20 cellular contexts compared by ENCODE assay signal in the genomic region with DNA sequence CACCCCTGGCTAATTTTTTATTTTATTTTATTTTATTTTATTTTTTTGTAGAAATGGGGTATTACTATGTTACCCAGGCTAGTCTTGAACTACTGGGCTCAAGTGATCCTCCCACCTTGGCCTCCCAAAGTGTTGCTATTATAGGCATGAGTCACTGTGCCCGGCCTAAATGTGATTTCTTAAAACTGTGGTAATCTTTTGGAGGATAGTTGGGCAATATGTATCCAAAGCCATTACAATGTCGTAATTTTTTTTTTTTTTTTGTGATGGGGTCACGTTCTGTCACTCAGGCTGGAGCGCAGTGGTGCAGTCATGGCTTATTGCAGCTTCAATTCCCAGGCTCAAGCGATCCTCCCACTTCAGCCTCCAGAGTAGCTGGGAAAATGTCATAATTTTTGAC. TPM values are rescaled to one million over a fixed set of nuclear protein-coding genes. Genes with fewer than 3 reads are reported as not detected.
DNase-seq lines count a peak whose midpoint lies in the region; TF ChIP-seq lines count a peak whose summit lies in the region.
"Had no signal": no experiment of that assay in that cellular context is flagged by ENCODE, and none has a peak within 500 bp of the region (broad histone marks: within the 10 kb centered on the region; RNA-seq: fewer than 3 reads in every experiment).

No MANE protein-coding gene starts in this region.

- H3K9ac ChIP-seq in mesenchymal stem cell (ENCODE audit: low read length) (no peak overlapping the region), SK-N-SH (no peak overlapping the region)

- no peak overlapping the region for H3K14ac ChIP-seq in mesenchymal stem cell (ENCODE audit: low read length in 2 of 2)

- no peaks in the 10 kb centered on the region for H4K20me1 ChIP-seq in SK-N-SH (ENCODE audit: insufficient read depth)

- H3K4me2 ChIP-seq in mesenchymal stem cell (ENCODE audit: low read length, poor library complexity, severe bottlenecking): no peak overlapping the region
- H3K4me2 ChIP-seq in SK-N-SH: no peak overlapping the region
- H3K4me2 ChIP-seq: GM23338 had no signal

- no peak overlapping the region for H2BK12ac ChIP-seq in mesenchymal stem cell (ENCODE audit: low read length in 2 of 2)

- H3K36me3 ChIP-seq in mesenchymal stem cell (ENCODE audit: control insufficient read depth in 1 of 2, insufficient read depth in 2 of 2, low read depth in 1 of 2, low read length in 2 of 2) (no peaks in the 10 kb centered on the region), SK-N-SH (replicated peaks in 1 of 2; ENCODE audit: control insufficient read depth in 1 of 2, insufficient read depth in 2 of 2, low read length in 1 of 2) (no peaks in the 10 kb centered on the region)
- H3K36me3 ChIP-seq: ascending aorta, suprapubic skin had no signal

- H3K4me3 ChIP-seq in mesenchymal stem cell (ENCODE audit: insufficient read depth in 1 of 2, low read depth in 1 of 2, low read length in 2 of 2) (no peak overlapping the region), SK-N-SH (ENCODE audit: low read depth in 2 of 2, low read length in 1 of 2) (no peak overlapping the region)
- H3K4me3 ChIP-seq: ascending aorta, GM23338, suprapubic skin had no signal

- no peak for TF ChIP-seq EP300 in SK-N-SH (IDR thresholded peaks at IDR 0.05; ENCODE audit: borderline replicate concordance in 1 of 2, low read depth in 1 of 2, low read length in 1 of 2)

- DNase-seq in GF-D8 (lab: John Stamatoyannopoulos, UW) (peak; percentile 49), MV-4-11 (lab: John Stamatoyannopoulos, UW) (peak; percentile 92), amniotic epithelial cell (ENCODE audit: low read depth) (peak; percentile 47), mesenchymal stem cell (peak; percentile 25), SK-N-SH (no peak), KG1 (lab: John Stamatoyannopoulos, UW) (no peak), NCI-H1694 treated with DMSO at 0.1 percent for 48 hours (lab: John Stamatoyannopoulos, UW) (no peak)
- no peak for DNase-seq in stimulated activated CD8-positive, alpha-beta memory T cell treated with anti-CD3 and anti-CD28 coated beads, Interleukin-4, amount 100 ng/mL, for 48 hours
- DNase-seq: activated naive CD4-positive, alpha-beta T cell treated with anti-CD3 and anti-CD28 coated beads for 36 hours; activated T-cell treated with anti-CD3 and anti-CD28 coated beads for 4 hours; CD8-positive, alpha-beta memory T cell; effector memory CD8-positive, alpha-beta T cell; NCI-H1930; NCI-H446; NK-92 treated with Interleukin-12 subunit alpha and Interleukin-12 subunit beta, amount 100 ng/mL, for 24 hours; T-cell had no signal

- no peak overlapping the region for H2BK15ac ChIP-seq in mesenchymal stem cell (ENCODE audit: low read depth, poor library complexity, severe bottlenecking)

- no peak overlapping the region for H4K91ac ChIP-seq in mesenchymal stem cell (ENCODE audit: low read length)

- H2BK5ac ChIP-seq in mesenchymal stem cell (ENCODE audit: low read depth, low read length, poor library complexity, severe bottlenecking): no peak overlapping the region

- H3K79me2 ChIP-seq in SK-N-SH (ENCODE audit: insufficient read depth): no peaks in the 10 kb centered on the region

- no peak overlapping the region for H3K23ac ChIP-seq in mesenchymal stem cell (ENCODE audit: low read length in 2 of 2)

- H3K4ac ChIP-seq in mesenchymal stem cell (ENCODE audit: low read depth in 1 of 2, low read length in 2 of 2): no peak overlapping the region

- H3F3A ChIP-seq in SK-N-SH (replicated peaks; ENCODE audit: insufficient read depth): no peaks in the 10 kb centered on the region

- TF ChIP-seq CTCF in SK-N-SH (IDR thresholded peaks at IDR 0.05): no peak

- H3K4me1 ChIP-seq in mesenchymal stem cell (ENCODE audit: control insufficient read depth, insufficient read depth, low read depth, low read length) (peaks cover 2% of the 10 kb centered on the region), SK-N-SH (ENCODE audit: control insufficient read depth in 1 of 2, insufficient read depth in 2 of 2, low read depth in 1 of 2, low read length in 1 of 2) (peaks cover 2 to 3% of the 10 kb centered on the region in 2 experiments; a peak in 2 of 4 replicates)

- H3K9me3 ChIP-seq in mesenchymal stem cell (ENCODE audit: control insufficient read depth, low read length) (no peaks in the 10 kb centered on the region), SK-N-SH (no peaks in the 10 kb centered on the region)
- H3K9me3 ChIP-seq: ascending aorta, suprapubic skin had no signal

- no peaks in the 10 kb centered on the region for H3K9me2 ChIP-seq in SK-N-SH

- H2AFZ ChIP-seq in mesenchymal stem cell (ENCODE audit: low read depth, low read length): no peak overlapping the region
- no peak overlapping the region for H2AFZ ChIP-seq in SK-N-SH (ENCODE audit: low read depth)
- H2AFZ ChIP-seq: GM23338 had no signal

- peaks cover 5 to 9% of the 10 kb centered on the region in 2 experiments for H3K27me3 ChIP-seq in mesenchymal stem cell (ENCODE audit: control insufficient read depth in 1 of 2, insufficient read depth in 1 of 2, low read length in 2 of 2)
- no peaks in the 10 kb centered on the region for H3K27me3 ChIP-seq in SK-N-SH (ENCODE audit: insufficient read depth)
- H3K27me3 ChIP-seq: ascending aorta, suprapubic skin had no signal

- WGBS in mesenchymal stem cell: 84% methylated on average over 4 of the region's 5 CpGs
- WGBS in SK-N-SH (ENCODE audit: low lambda C conversion rate): 72% methylated on average over 5 of the region's 5 CpGs

- H2BK120ac ChIP-seq in mesenchymal stem cell (ENCODE audit: low read depth, low read length): no peak overlapping the region

- H3K18ac ChIP-seq in mesenchymal stem cell (ENCODE audit: low read depth in 1 of 2, low read length in 2 of 2): no peak overlapping the region

- no peak for TF ChIP-seq RAD21 in SK-N-SH (IDR thresholded peaks at IDR 0.05; ENCODE audit: low read length)

- no peaks in the 10 kb centered on the region for H3K79me1 ChIP-seq in mesenchymal stem cell (replicated peaks; ENCODE audit: low read length, poor library complexity, severe bottlenecking)

- no peak overlapping the region for H2AK5ac ChIP-seq in mesenchymal stem cell (ENCODE audit: low read length, severe bottlenecking)

- POLR2A ChIA-PET in SK-N-SH (lab: Yijun Ruan, JAX): no interaction called here

- CTCF ChIA-PET in SK-N-SH (lab: Yijun Ruan, JAX): interaction anchor here (1.0 to 13.6 kb wide), 4 partner anchors 8 to 79 kb away, joined by 3 to 586 read pairs (median 4); no protein-coding TSS in a partner anchor

- no peak overlapping the region for H3K27ac ChIP-seq in mesenchymal stem cell (ENCODE audit: low read length, poor library complexity, severe bottlenecking)
- no peak overlapping the region for H3K27ac ChIP-seq in SK-N-SH (ENCODE audit: low read depth in 2 of 2, low read length in 1 of 2)
- H3K27ac ChIP-seq: ascending aorta, suprapubic skin had no signal

- H4K8ac ChIP-seq in mesenchymal stem cell (ENCODE audit: low read length): no peak overlapping the region

TF ChIP-seq in SK-N-SH, 30 proteins besides CTCF, POLR2A, EP300 and RAD21:
- TF ChIP-seq FOXM1 (IDR thresholded peaks at IDR 0.05; ENCODE audit: low read depth) (no peak), USF1 (IDR thresholded peaks at IDR 0.05; ENCODE audit: borderline replicate concordance, low read depth) (no peak), POLR2AphosphoS5 (IDR thresholded peaks at IDR 0.05; ENCODE audit: low read depth, low read length) (no peak), GABPA (IDR thresholded peaks at IDR 0.05; ENCODE audit: low read depth) (no peak), SIN3A (IDR thresholded peaks at IDR 0.05; ENCODE audit: borderline replicate concordance, low read depth, low read length) (no peak), GATA2 (CRISPR knock-in tag; IDR thresholded peaks at IDR 0.05) (no peak), MEF2A (IDR thresholded peaks at IDR 0.05; ENCODE audit: borderline replicate concordance, low read depth) (no peak), RFX5 (IDR thresholded peaks at IDR 0.05; ENCODE audit: low read length) (no peak), CHD2 (IDR thresholded peaks at IDR 0.05; ENCODE audit: low read length, partially characterized antibody) (no peak), TEAD4 (IDR thresholded peaks at IDR 0.05; ENCODE audit: borderline replicate concordance, insufficient read depth) (no peak), PBX3 (IDR thresholded peaks at IDR 0.05) (no peak), MXI1 (IDR thresholded peaks at IDR 0.05; ENCODE audit: low read depth, low read length) (no peak), YY1 (IDR thresholded peaks at IDR 0.05; ENCODE audit: low read depth) (no peak), RXRA (IDR thresholded peaks at IDR 0.05; ENCODE audit: borderline replicate concordance, low read depth) (no peak)

RNA-seq across cellular contexts. Expression of gene ETV3L, which starts 14.2 kb away (rescaled TPM):
- polyA plus RNA-seq in mesenchymal stem cell (2013, experiment 1 of 2): not detected
- not detected for polyA plus RNA-seq in mesenchymal stem cell (2013, experiment 2 of 2)
- polyA plus RNA-seq in SK-N-SH (2012; rRNA removed): not detected in 2 replicates
- not detected in 2 replicates for polyA plus RNA-seq in SK-N-SH (2012; cell fraction: cytosol; rRNA removed)
- not detected in 2 replicates for polyA plus RNA-seq in SK-N-SH (2012; cell fraction: nucleus; rRNA removed)
- polyA plus RNA-seq: CD8-positive, alpha-beta memory T cell; fibroblast of lung; GM23338 had no signal

RNA-seq across cellular contexts. Expression of gene ARHGEF11, which starts 39.9 kb away (rescaled TPM):
- 12.4 TPM for polyA plus RNA-seq in mesenchymal stem cell (2013, experiment 1 of 2)
- 12.3 TPM for polyA plus RNA-seq in mesenchymal stem cell (2013, experiment 2 of 2)
- polyA plus RNA-seq in SK-N-SH (2012; rRNA removed): 16.8 and 19.0 TPM in 2 replicates
- polyA plus RNA-seq in SK-N-SH (2012; cell fraction: cytosol; rRNA removed): 7.6 and 11.5 TPM in 2 replicates
- 42.4 and 42.7 TPM in 2 replicates for polyA plus RNA-seq in SK-N-SH (2012; cell fraction: nucleus; rRNA removed)

RNA-seq across cellular contexts. Expression of gene ETV3, which starts 52.8 kb away (rescaled TPM):
- 9.1 TPM for polyA plus RNA-seq in mesenchymal stem cell (2013, experiment 1 of 2)
- polyA plus RNA-seq in mesenchymal stem cell (2013, experiment 2 of 2): 8.6 TPM
- polyA plus RNA-seq in SK-N-SH (2012; rRNA removed): 5.4 and 8.5 TPM in 2 replicates
- polyA plus RNA-seq in SK-N-SH (2012; cell fraction: cytosol; rRNA removed): 5.2 and 5.6 TPM in 2 replicates
- polyA plus RNA-seq in SK-N-SH (2012; cell fraction: nucleus; rRNA removed): 9.4 and 16.2 TPM in 2 replicates

Comparison
In these comparisons a context has a peak if more than half of its experiments do, and no peak if none do; other contexts are left out.
1. DNase-seq: peak in GF-D8 (single experiment), MV-4-11 (single experiment), amniotic epithelial cell (single experiment) and mesenchymal stem cell (single experiment); none in stimulated activated CD8-positive, alpha-beta memory T cell treated with anti-CD3 and anti-CD28 coated beads, Interleukin-4, amount 100 ng/mL, for 48 hours (single experiment), SK-N-SH (single experiment), KG1 (single experiment) and NCI-H1694 treated with DMSO at 0.1 percent for 48 hours (single experiment).